Comparison of ENCODE assay signal across 2 cellular contexts in genomic region chr22:50544078-50544745, GRCh38.
TF ChIP-seq lines count a peak whose summit lies in the region.

No MANE protein-coding gene starts in this region.

TF ChIP-seq in SK-N-SH, 30 proteins besides CTCF, POLR2A, EP300 and RAD21:
- TF ChIP-seq REST (IDR thresholded peaks at IDR 0.05; ENCODE audit: low read depth, low read length): no peak
- no peak for TF ChIP-seq MEF2A (IDR thresholded peaks at IDR 0.05; ENCODE audit: borderline replicate concordance, low read depth)
- TF ChIP-seq IRF3 (IDR thresholded peaks at IDR 0.05; ENCODE audit: low read depth, low read length): no peak
- no peak for TF ChIP-seq GABPA (IDR thresholded peaks at IDR 0.05; ENCODE audit: low read depth)
- no peak for TF ChIP-seq MAX (IDR thresholded peaks at IDR 0.05; ENCODE audit: low read depth)
- no peak for TF ChIP-seq TAF1 (IDR thresholded peaks at IDR 0.05; ENCODE audit: borderline replicate concordance, low read depth, low read length)
- TF ChIP-seq CHD2 (IDR thresholded peaks at IDR 0.05; ENCODE audit: low read length, partially characterized antibody): no peak

TF ChIP-seq in SK-N-SH treated with all-trans-retinoic acid at 6 μM for 48 hours, 23 proteins besides CTCF, POLR2A, EP300 and RAD21 (continued from another document):
- TF ChIP-seq ZC3H10 (CRISPR knock-in tag; IDR thresholded peaks at IDR 0.05): no peak
- TF ChIP-seq GLIS3 (CRISPR knock-in tag; IDR thresholded peaks at IDR 0.05): no peak
- TF ChIP-seq ZFP3 (CRISPR knock-in tag; IDR thresholded peaks at IDR 0.05): no peak
- no peak for TF ChIP-seq ZNF565 (CRISPR knock-in tag; conservative IDR thresholded peaks at IDR 0.05; ENCODE audit: low read depth)
- TF ChIP-seq PPARA (CRISPR knock-in tag; IDR thresholded peaks at IDR 0.05; ENCODE audit: borderline replicate concordance): no peak
- no peak for TF ChIP-seq ESRRG (CRISPR knock-in tag; IDR thresholded peaks at IDR 0.05)
- TF ChIP-seq CSRNP3 (CRISPR knock-in tag; IDR thresholded peaks at IDR 0.05): no peak
- TF ChIP-seq CSDC2 (CRISPR knock-in tag; IDR thresholded peaks at IDR 0.05): no peak
- no peak for TF ChIP-seq OSR1 (CRISPR knock-in tag; IDR thresholded peaks at IDR 0.05)
- no peak for TF ChIP-seq RARB (CRISPR knock-in tag; IDR thresholded peaks at IDR 0.05)
- no peak for TF ChIP-seq PATZ1 (CRISPR knock-in tag; IDR thresholded peaks at IDR 0.05; ENCODE audit: borderline replicate concordance)
- no peak for TF ChIP-seq ZFP30 (CRISPR knock-in tag; IDR thresholded peaks at IDR 0.05)
TF ChIP-seq in SK-N-SH treated with all-trans-retinoic acid at 6 μM for 48 hours: peak in this region for 0.
